ENCODE assay signal across 8 cellular contexts in genomic region chr22:17777005-17777716, GRCh38.
DNase-seq lines count a peak whose midpoint lies in the region; ATAC-seq and TF ChIP-seq lines count a peak whose summit lies in the region.

No MANE protein-coding gene starts in this region.

- TF ChIP-seq CTCF in GM12875 (IDR thresholded peaks at IDR 0.05; ENCODE audit: borderline replicate concordance, insufficient read depth, low read depth, low read length) (no peak), fibroblast of mammary gland (conservative IDR thresholded peaks at IDR 0.05; ENCODE audit: control insufficient read depth, insufficient read depth, low read depth, low read length) (no peak)

- DNase-seq in activated CD4-positive, alpha-beta T cell treated with anti-CD3 and anti-CD28 coated beads, Interleukin-2, amount 50 U/mL, for 4 hours, result peak; percentile 52 to 54
- no peak for DNase-seq in fibroblast of mammary gland (ENCODE audit: low read depth)
- peak; percentile 43 to 46 for DNase-seq in stimulated activated CD8-positive, alpha-beta memory T cell treated with anti-CD3 and anti-CD28 coated beads, Interleukin-15, amount 100 ng/mL, for 4 hours (ENCODE audit: low read depth in 2 of 2)
- DNase-seq in NCI-H748 (lab: John Stamatoyannopoulos, UW; ENCODE audit: unreplicated experiment), result no peak
- DNase-seq in DMS153 (lab: John Stamatoyannopoulos, UW), result no peak

- ATAC-seq in HG03460 (IDR thresholded peaks at IDR 0.05; ENCODE audit: unreplicated experiment), result peak; percentile 30
- no peak for ATAC-seq in GM19328 (IDR thresholded peaks at IDR 0.05; ENCODE audit: unreplicated experiment)

- peak overlapping the region; percentile 76 for H3K4me3 ChIP-seq in GM12875 (ENCODE audit: low read depth, low read length)
- peak overlapping the region; percentile 3 for H3K4me3 ChIP-seq in fibroblast of mammary gland (ENCODE audit: control insufficient read depth, low read depth, low read length)

Comparison
In these comparisons a context has a peak if more than half of its experiments do, and no peak if none do; other contexts are left out.
1. DNase-seq: peak in activated CD4-positive, alpha-beta T cell treated with anti-CD3 and anti-CD28 coated beads, Interleukin-2, amount 50 U/mL, for 4 hours (2 of 2) and stimulated activated CD8-positive, alpha-beta memory T cell treated with anti-CD3 and anti-CD28 coated beads, Interleukin-15, amount 100 ng/mL, for 4 hours (2 of 2); none in fibroblast of mammary gland (single experiment), NCI-H748 (single experiment) and DMS153 (single experiment).